34 cellular contexts compared by ENCODE assay signal in the genomic region with DNA sequence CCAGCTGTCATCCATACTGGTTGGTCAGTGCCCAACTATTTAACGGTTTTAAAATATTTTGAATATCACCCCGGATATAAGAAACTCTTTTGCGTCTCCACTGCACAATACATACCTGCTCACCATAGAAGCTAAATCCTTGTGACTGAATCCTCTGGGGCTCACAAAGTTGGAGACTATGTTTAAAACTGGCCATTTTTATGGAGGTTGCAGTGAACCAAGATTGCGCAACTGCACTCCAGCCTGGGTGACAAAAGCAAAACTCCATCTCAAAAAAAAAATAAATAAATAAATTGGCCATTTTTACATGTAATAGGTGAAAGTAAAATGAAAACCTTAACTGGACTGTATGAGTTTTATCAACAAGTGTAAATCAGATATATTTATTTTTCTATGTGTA. TPM values are rescaled to one million over a fixed set of nuclear protein-coding genes. Genes with fewer than 3 reads are reported as not detected.
"Had no signal": no experiment of that assay in that cellular context is flagged by ENCODE, and none has a peak within 500 bp of the region (broad histone marks: within the 10 kb centered on the region; RNA-seq: fewer than 3 reads in every experiment).

No MANE protein-coding gene starts in this region.

- ATAC-seq: activated CD4-positive, alpha-beta T cell treated with anti-CD3 and anti-CD28 coated beads for 36 hours; activated CD8-positive, alpha-beta memory T cell treated with anti-CD3 and anti-CD28 coated beads, Interleukin-2, amount 10 ng/mL, durations not matched to agents 7 days and 5 days; activated CD8-positive, alpha-beta T cell treated with anti-CD3 and anti-CD28 coated beads, Interleukin-2, amount 10 ng/mL, durations not matched to agents 7 days and 5 days; activated T-cell treated with anti-CD3 and anti-CD28 coated beads, Interleukin-2, amount 50 U/mL, for 4 hours; activated T-helper 17 cell treated with anti-CD3 and anti-CD28 coated beads, Interleukin-2, amount 50 U/mL, for 72 hours; gastroesophageal sphincter; heart right ventricle; T-helper 17 cell had no signal

- H3K4me1 ChIP-seq: esophagus squamous epithelium, heart right ventricle had no signal

- H3K9me3 ChIP-seq: esophagus squamous epithelium, gastroesophageal sphincter, heart right ventricle had no signal

- H3K36me3 ChIP-seq: brain microvascular endothelial cell, esophagus squamous epithelium, gastroesophageal sphincter, heart right ventricle had no signal

- H3K27ac Mint-ChIP-seq: activated CD4-positive, alpha-beta memory T cell treated with anti-CD3 and anti-CD28 coated beads for 36 hours; activated CD4-positive, alpha-beta T cell treated with anti-CD3 and anti-CD28 coated beads for 36 hours; activated CD4-positive, alpha-beta T cell treated with anti-CD3 and anti-CD28 coated beads, Interleukin-2, amount 10 ng/mL, durations not matched to agents 24 days and 14 days; activated CD8-positive, alpha-beta memory T cell treated with anti-CD3 and anti-CD28 coated beads, Interleukin-2, amount 10 ng/mL, durations not matched to agents 7 days and 5 days; activated CD8-positive, alpha-beta T cell treated with anti-CD3 and anti-CD28 coated beads, Interleukin-2, amount 10 ng/mL, durations not matched to agents 7 days and 5 days; activated naive CD8-positive, alpha-beta T cell; activated T-helper 17 cell treated with anti-CD3 and anti-CD28 coated beads, Interleukin-2, amount 50 U/mL, for 72 hours; T-helper 17 cell; T-helper 2 cell treated with Interferon-gamma antibody and Interleukin-4, amounts not matched to agents 5 μg/mL and 100 μg/mL, for 36 hours had no signal

- H3K4me3 ChIP-seq: esophagus squamous epithelium, gastroesophageal sphincter, heart right ventricle, hepatocyte had no signal

- DNase-seq: activated CD4-positive, alpha-beta memory T cell treated with anti-CD3 and anti-CD28 coated beads for 36 hours; activated CD4-positive, alpha-beta T cell treated with anti-CD3 and anti-CD28 coated beads for 36 hours; activated CD4-positive, alpha-beta T cell treated with anti-CD3 and anti-CD28 coated beads, Interleukin-2, amount 10 ng/mL, durations not matched to agents 24 days and 14 days; activated CD4-positive, CD25-positive, alpha-beta regulatory T cell; activated CD4-positive, CD25-positive, alpha-beta regulatory T cell treated with anti-CD3 and anti-CD28 coated beads, Interleukin-2, amount 50 U/mL, for 72 hours; activated CD8-positive, alpha-beta memory T cell treated with anti-CD3 and anti-CD28 coated beads, Interleukin-2, amount 10 ng/mL, durations not matched to agents 7 days and 5 days; activated CD8-positive, alpha-beta memory T cell treated with anti-CD3 and anti-CD28 coated beads, Interleukin-2, amount 50 U/mL, for 4 hours; activated CD8-positive, alpha-beta T cell treated with anti-CD3 and anti-CD28 coated beads, Interleukin-2, amount 10 ng/mL, durations not matched to agents 7 days and 5 days; activated effector memory CD4-positive, alpha-beta T cell treated with Interleukin-2 at 50 U/mL for 16 hours; activated gamma-delta T cell treated with Interleukin-2 at 50 U/mL for 16 hours; activated naive CD4-positive, alpha-beta T cell treated with anti-CD3 and anti-CD28 coated beads, Interleukin-2, amount 50 U/mL, for 16 hours; activated naive CD4-positive, alpha-beta T cell treated with Interleukin-2 at 50 U/mL for 16 hours; activated T-cell treated with anti-CD3 and anti-CD28 coated beads for 4 hours; activated T-cell treated with anti-CD3 and anti-CD28 coated beads, Interleukin-2, amount 50 U/mL, for 4 hours; amniotic stem cell; anterior cingulate cortex; brain microvascular endothelial cell; cortex of kidney; effector CD8-positive, alpha-beta T cell; esophagus squamous epithelium; foreskin melanocyte; heart right ventricle; T-helper 17 cell; T1000 had no signal

- H3K4me3 Mint-ChIP-seq: activated CD4-positive, alpha-beta memory T cell treated with anti-CD3 and anti-CD28 coated beads for 36 hours; activated CD4-positive, alpha-beta T cell treated with anti-CD3 and anti-CD28 coated beads for 36 hours; activated CD4-positive, alpha-beta T cell treated with anti-CD3 and anti-CD28 coated beads, Interleukin-2, amount 10 ng/mL, durations not matched to agents 24 days and 14 days; activated CD8-positive, alpha-beta memory T cell treated with anti-CD3 and anti-CD28 coated beads, Interleukin-2, amount 10 ng/mL, durations not matched to agents 7 days and 5 days; activated CD8-positive, alpha-beta T cell treated with anti-CD3 and anti-CD28 coated beads, Interleukin-2, amount 10 ng/mL, durations not matched to agents 7 days and 5 days; activated naive CD8-positive, alpha-beta T cell; activated T-cell treated with anti-CD3 and anti-CD28 coated beads, Interleukin-2, amount 50 U/mL, for 4 hours; activated T-helper 17 cell treated with anti-CD3 and anti-CD28 coated beads, Interleukin-2, amount 50 U/mL, for 72 hours; central memory CD8-positive, alpha-beta T cell; T-helper 17 cell; T-helper 2 cell treated with Interferon-gamma antibody and Interleukin-4, amounts not matched to agents 5 μg/mL and 100 μg/mL, for 36 hours had no signal

- H2AFZ ChIP-seq: hepatocyte had no signal

- H3K9me3 Mint-ChIP-seq: activated CD4-positive, alpha-beta T cell treated with anti-CD3 and anti-CD28 coated beads, Interleukin-2, amount 10 ng/mL, durations not matched to agents 24 days and 14 days; activated T-cell treated with anti-CD3 and anti-CD28 coated beads, Interleukin-2, amount 50 U/mL, for 4 hours; activated T-helper 17 cell treated with anti-CD3 and anti-CD28 coated beads, Interleukin-2, amount 50 U/mL, for 72 hours; T-helper 2 cell treated with Interferon-gamma antibody and Interleukin-4, amounts not matched to agents 5 μg/mL and 100 μg/mL, for 36 hours had no signal

- H3K79me2 ChIP-seq: hepatocyte had no signal

- H3K36me3 Mint-ChIP-seq: activated CD4-positive, alpha-beta memory T cell treated with anti-CD3 and anti-CD28 coated beads for 36 hours; activated CD8-positive, alpha-beta memory T cell treated with anti-CD3 and anti-CD28 coated beads, Interleukin-2, amount 10 ng/mL, durations not matched to agents 7 days and 5 days had no signal

- FAIRE-seq: bronchial epithelial cell, endometrium, endothelial cell of umbilical vein had no signal

- H3K4me1 Mint-ChIP-seq: activated CD4-positive, alpha-beta T cell treated with anti-CD3 and anti-CD28 coated beads for 36 hours; activated CD4-positive, alpha-beta T cell treated with anti-CD3 and anti-CD28 coated beads, Interleukin-2, amount 10 ng/mL, durations not matched to agents 24 days and 14 days; activated CD8-positive, alpha-beta memory T cell treated with anti-CD3 and anti-CD28 coated beads, Interleukin-2, amount 10 ng/mL, durations not matched to agents 7 days and 5 days; activated T-helper 17 cell treated with anti-CD3 and anti-CD28 coated beads, Interleukin-2, amount 50 U/mL, for 72 hours; central memory CD8-positive, alpha-beta T cell had no signal

- H3K4me2 ChIP-seq: hepatocyte had no signal

- H3K27ac ChIP-seq: brain microvascular endothelial cell, epithelial cell of prostate, esophagus squamous epithelium, gastroesophageal sphincter, heart right ventricle, hepatocyte had no signal

- H3K27me3 ChIP-seq: brain microvascular endothelial cell, esophagus squamous epithelium, gastroesophageal sphincter, heart right ventricle, hepatocyte had no signal

RNA-seq across cellular contexts. Expression of gene TMEM17, which starts 55.6 kb away (rescaled TPM):
- total RNA-seq: activated CD8-positive, alpha-beta T cell treated with anti-CD3 and anti-CD28 coated beads, Interleukin-2, amount 10 ng/mL, durations not matched to agents 7 days and 5 days; T-helper 17 cell had no signal
